ENCODE assay signal across 1 cellular context in genomic region chrX:23782863-23783568, GRCh38.
TF ChIP-seq lines count a peak whose summit lies in the region.

Gene SAT1 (plus strand): TSS chrX:23783173. CDS start chrX:23783352, 179 bp downstream.

TF ChIP-seq in HepG2, 621 proteins besides CTCF, POLR2A, EP300 and RAD21 (continued from another document and continues in another):
- TF ChIP-seq ZBTB4 (CRISPR knock-in tag; IDR thresholded peaks at IDR 0.05; ENCODE audit: borderline replicate concordance) (peak; percentile 35; the same call in 1 of the 2 replicates), TFDP2 (CRISPR knock-in tag; IDR thresholded peaks at IDR 0.05) (0 out of 2 replicates have a peak, but pooled peaks have one; percentile 16), POGZ (CRISPR knock-in tag; IDR thresholded peaks at IDR 0.05) (peak; percentile 84), ZNF891 (CRISPR knock-in tag; IDR thresholded peaks at IDR 0.05) (no peak), ZNF720 (CRISPR knock-in tag; IDR thresholded peaks at IDR 0.05) (no peak), ZNF772 (CRISPR knock-in tag; IDR thresholded peaks at IDR 0.05) (0 out of 2 replicates have a peak, but pooled peaks have one; percentile 18), RXRA (CRISPR knock-in tag; IDR thresholded peaks at IDR 0.05) (peak; percentile 65), HNRNPL (IDR thresholded peaks at IDR 0.05; ENCODE audit: low read depth, low read length) (peak; percentile 72; the same call in 1 of the 2 replicates), AGO2 (optimal IDR thresholded peaks at IDR 0.05; ENCODE audit: low read depth, low read length) (peak; percentile 89), MTA1 (CRISPR knock-in tag; IDR thresholded peaks at IDR 0.05; ENCODE audit: borderline replicate concordance) (peak; percentile 22; the same call in 1 of the 2 replicates), HNRNPLL (IDR thresholded peaks at IDR 0.05; ENCODE audit: low read depth, low read length, poor library complexity, severe bottlenecking) (no peak), KAT8 (CRISPR knock-in tag; IDR thresholded peaks at IDR 0.05) (0 out of 2 replicates have a peak, but pooled peaks have one; percentile 42), YEATS4 (CRISPR knock-in tag; IDR thresholded peaks at IDR 0.05; ENCODE audit: borderline replicate concordance) (no peak), IRF2 (CRISPR knock-in tag; IDR thresholded peaks at IDR 0.05) (no peak; the same call in 1 of the 2 replicates), ATF3 (CRISPR knock-in tag; IDR thresholded peaks at IDR 0.05) (no peak), ZBTB7A (CRISPR knock-in tag; IDR thresholded peaks at IDR 0.05) (no peak), ELF3 (CRISPR knock-in tag; IDR thresholded peaks at IDR 0.05) (peak; percentile 35; the same call in 1 of the 2 replicates), GABPB1 (CRISPR knock-in tag; IDR thresholded peaks at IDR 0.05) (peak; percentile 87), THYN1 (CRISPR knock-in tag; IDR thresholded peaks at IDR 0.05; ENCODE audit: borderline replicate concordance, low read depth) (no peak), ZHX2 (IDR thresholded peaks at IDR 0.05; ENCODE audit: low read depth) (no peak), ZHX2 (CRISPR knock-in tag; IDR thresholded peaks at IDR 0.05; ENCODE audit: borderline replicate concordance) (no peak), ZNF3 (CRISPR knock-in tag; IDR thresholded peaks at IDR 0.05) (no peak), CAMTA2 (CRISPR knock-in tag; IDR thresholded peaks at IDR 0.05; ENCODE audit: borderline replicate concordance) (no peak), USF2 (IDR thresholded peaks at IDR 0.05; ENCODE audit: low read depth, low read length) (no peak), USF2 (CRISPR knock-in tag; IDR thresholded peaks at IDR 0.05; ENCODE audit: borderline replicate concordance) (no peak), TBX2 (CRISPR knock-in tag; IDR thresholded peaks at IDR 0.05; ENCODE audit: borderline replicate concordance) (peak; percentile 49; the same call in 1 of the 2 replicates), NCOA2 (CRISPR knock-in tag; IDR thresholded peaks at IDR 0.05) (peak; percentile 39; the same call in 1 of the 2 replicates), MYNN (CRISPR knock-in tag; IDR thresholded peaks at IDR 0.05; ENCODE audit: low read depth) (0 out of 2 replicates have a peak, but pooled peaks have one; percentile 42), ZNF570 (CRISPR knock-in tag; IDR thresholded peaks at IDR 0.05; ENCODE audit: borderline replicate concordance) (no peak), PHF21A (CRISPR knock-in tag; IDR thresholded peaks at IDR 0.05) (peak; percentile 57; the same call in 1 of the 2 replicates), ZNF180 (CRISPR knock-in tag; IDR thresholded peaks at IDR 0.05; ENCODE audit: borderline replicate concordance, low read depth) (no peak), STAT5B (CRISPR knock-in tag; IDR thresholded peaks at IDR 0.05) (no peak), ARID5B (CRISPR knock-in tag; IDR thresholded peaks at IDR 0.05) (peak; percentile 13; the same call in 1 of the 2 replicates), CCAR2 (optimal IDR thresholded peaks at IDR 0.05; ENCODE audit: low read depth, low read length) (no peak), NFKBIZ (CRISPR knock-in tag; IDR thresholded peaks at IDR 0.05) (no peak), PRDM10 (CRISPR knock-in tag; IDR thresholded peaks at IDR 0.05; ENCODE audit: low read depth) (no peak)
